9 cellular contexts compared by ENCODE assay signal in the genomic region with DNA sequence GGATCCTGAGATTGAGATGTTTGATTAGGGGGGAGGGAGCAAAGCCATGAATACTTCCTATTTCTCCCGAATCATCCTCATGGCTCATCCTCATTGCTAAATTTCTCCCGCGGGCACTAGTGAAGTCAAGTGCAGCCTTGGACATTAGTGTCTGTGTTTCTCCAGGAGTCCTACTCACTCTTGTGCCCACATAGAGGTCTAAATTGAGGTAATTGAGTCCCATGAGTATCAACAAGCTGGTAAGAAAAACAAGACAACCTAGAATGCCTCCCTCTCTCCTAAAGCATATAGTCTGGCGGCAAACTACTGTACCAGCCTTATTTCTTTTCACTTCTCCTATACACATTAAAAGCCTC. TPM values are rescaled to one million over a fixed set of nuclear protein-coding genes. Genes with fewer than 3 reads are reported as not detected.
DNase-seq lines count a peak whose midpoint lies in the region; ATAC-seq and TF ChIP-seq lines count a peak whose summit lies in the region.
"Had no signal": no experiment of that assay in that cellular context is flagged by ENCODE, and none has a peak within 500 bp of the region (broad histone marks: within the 10 kb centered on the region; RNA-seq: fewer than 3 reads in every experiment).

No MANE protein-coding gene starts in this region.

- H3K27ac Mint-ChIP-seq in CD4-positive, alpha-beta memory T cell, result peak overlapping the region; percentile 87 to 99 (median 98)

- no peaks in the 10 kb centered on the region for H3K9me3 ChIP-seq in CD4-positive, alpha-beta memory T cell (ENCODE audit: control insufficient read depth in 1 of 2, low read length in 2 of 2)
- no peaks in the 10 kb centered on the region for H3K9me3 ChIP-seq in spleen

- TF ChIP-seq CTCF in foreskin keratinocyte (conservative IDR thresholded peaks at IDR 0.05) (no peak), spleen (IDR thresholded peaks at IDR 0.05 in 8 of 11, conservative IDR thresholded peaks at IDR 0.05 in 3 of 11) (no peak)

- peak; percentile 3 for ATAC-seq in GM21825 (IDR thresholded peaks at IDR 0.05; ENCODE audit: unreplicated experiment)
- peak; percentile 30 for ATAC-seq in SK-N-SH treated with all-trans-retinoic acid at 6 μM for 48 hours
- peak; percentile 34 for ATAC-seq in foreskin keratinocyte
- no peak for ATAC-seq in GM18861 (IDR thresholded peaks at IDR 0.05; ENCODE audit: unreplicated experiment)

- POLR2A ChIA-PET in CD4-positive, alpha-beta memory T cell (lab: Charles Lee; ENCODE audit: partially characterized antibody), result no interaction called here

- H3K27me3 ChIP-seq in CD4-positive, alpha-beta memory T cell (ENCODE audit: insufficient read depth, low read length), result no peaks in the 10 kb centered on the region
- H3K27me3 ChIP-seq in foreskin keratinocyte, result no peaks in the 10 kb centered on the region
- no peaks in the 10 kb centered on the region for H3K27me3 ChIP-seq in spleen (replicated peaks in 1 of 7)

- peak overlapping the region; percentile 68 to 91 for H3K4me3 ChIP-seq in CD4-positive, alpha-beta memory T cell (ENCODE audit: low read length in 2 of 2)
- peak overlapping the region; percentile 53 to 92 (median 74) for H3K4me3 ChIP-seq in spleen

- H3K27me3 Mint-ChIP-seq in CD4-positive, alpha-beta memory T cell, result no peaks in the 10 kb centered on the region

- H3K27ac ChIP-seq in CD4-positive, alpha-beta memory T cell (ENCODE audit: low read depth, low read length), result peak overlapping the region; percentile 76
- H3K27ac ChIP-seq in foreskin keratinocyte (peak overlapping the region; percentile 87), spleen (peak overlapping the region; percentile 55 to 89 (median 82))

- H3K36me3 Mint-ChIP-seq in CD4-positive, alpha-beta memory T cell, result peaks cover 6 to 23% of the 10 kb centered on the region in 2 donors

- CTCF ChIA-PET in CD4-positive, alpha-beta memory T cell (lab: Charles Lee; ENCODE audit: partially characterized antibody), result no interaction called here

- 0 to 1% (median 0%) methylated on average over 4 of the region's 4 CpGs for WGBS in spleen, 5 donors

- H3K4me1 Mint-ChIP-seq in CD4-positive, alpha-beta memory T cell, result peaks cover 25 to 60% (median 42%) of the 10 kb centered on the region in 4 donors

- H3K4me3 Mint-ChIP-seq in CD4-positive, alpha-beta memory T cell, result peak overlapping the region; percentile 94 to 99 (median 98)

- intact Hi-C loops in CD4-positive, alpha-beta memory T cell (cut with micrococcal nuclease), result loop anchor here (2.0 kb wide), 1 partner anchor 1987 kb away; the partner anchor contains the start of gene CD2AP
- intact Hi-C loops in spleen (cut with DNase I; ENCODE audit: low total_unique reads), result no loop called here

- no peak for DNase-seq in CD4-positive, alpha-beta memory T cell
- DNase-seq in foreskin keratinocyte (no peak), spleen (no peak), NCI-H2196 treated with DMSO at 0.1 percent for 48 hours (lab: John Stamatoyannopoulos, UW; ENCODE audit: unreplicated experiment) (no peak)
- no peak for DNase-seq in stimulated activated CD4-positive, alpha-beta T cell treated with anti-CD3 and anti-CD28 coated beads, Interleukin-15, amount 100 ng/mL, for 24 hours

- no peaks in the 10 kb centered on the region for H3K9me3 Mint-ChIP-seq in CD4-positive, alpha-beta memory T cell

- TF ChIP-seq POLR2A in spleen (IDR thresholded peaks at IDR 0.05), result no peak

- peaks cover 26% of the 10 kb centered on the region for H3K4me1 ChIP-seq in CD4-positive, alpha-beta memory T cell (ENCODE audit: insufficient read depth, low read length)
- H3K4me1 ChIP-seq in foreskin keratinocyte (peaks cover 5% of the 10 kb centered on the region), spleen (peaks cover 17 to 78% (median 49%) of the 10 kb centered on the region in 6 donors)

- no peaks in the 10 kb centered on the region for H3K36me3 ChIP-seq in CD4-positive, alpha-beta memory T cell (ENCODE audit: insufficient read depth, low read length)
- H3K36me3 ChIP-seq in spleen, result peaks cover 0 to 7% (median 3%) of the 10 kb centered on the region in 6 donors

TF ChIP-seq in SK-N-SH treated with all-trans-retinoic acid at 6 μM for 48 hours, 23 proteins besides CTCF, POLR2A, EP300 and RAD21:
- no peak for TF ChIP-seq TSHZ2 (CRISPR knock-in tag; IDR thresholded peaks at IDR 0.05)

RNA-seq across cellular contexts. Expression of gene CENPQ, which starts 0.4 kb away (rescaled TPM):
- 1 to 10 TPM; 5.2 to 5.8 TPM for total RNA-seq in CD4-positive, alpha-beta memory T cell
- polyA plus RNA-seq in CD4-positive, alpha-beta memory T cell, result 1 to 10 TPM; 4.3 to 5.6 TPM
- 12.2 and 17.4 TPM in 2 replicates for total RNA-seq in foreskin keratinocyte
- polyA plus RNA-seq in foreskin keratinocyte, result 8.9 and 11.3 TPM in 2 replicates
- total RNA-seq in spleen, result 1 to 10 TPM; 3.8 to 8.4 (median 5.3) TPM
- 1 to 10 TPM; 4.9 to 9.6 (median 7.5) TPM for polyA plus RNA-seq in spleen

RNA-seq across cellular contexts. Expression of gene MMUT, which starts 0.5 kb away (rescaled TPM):
- total RNA-seq in CD4-positive, alpha-beta memory T cell, result 10 to 100 TPM; 14.5 to 15.4 TPM
- 10 to 100 TPM in 1 of 2 donors, 1 to 10 TPM in 1; 9.1 to 13.5 TPM for polyA plus RNA-seq in CD4-positive, alpha-beta memory T cell
- total RNA-seq in foreskin keratinocyte, result 13.7 and 16.2 TPM in 2 replicates
- polyA plus RNA-seq in foreskin keratinocyte, result 6.2 and 8.6 TPM in 2 replicates
- 10 to 100 TPM in 5 of 7 donors, 1 to 10 TPM in 2; 9.5 to 16.6 (median 13.4) TPM for total RNA-seq in spleen
- 1 to 10 TPM; 6.2 to 7.4 (median 6.5) TPM for polyA plus RNA-seq in spleen

RNA-seq across cellular contexts. Expression of gene GLYATL3, which starts 36.1 kb away (rescaled TPM):
- total RNA-seq in CD4-positive, alpha-beta memory T cell, result not detected
- not detected for polyA plus RNA-seq in CD4-positive, alpha-beta memory T cell
- total RNA-seq in foreskin keratinocyte (not detected in 2 replicates), spleen (not detected)
- polyA plus RNA-seq in foreskin keratinocyte (not detected in 2 replicates), spleen (not detected)
- total RNA-seq: NCI-H460 had no signal
